In genomic region chr11:81059356-81059755, GRCh38 we compare ENCODE assay signal across 1 cellular context.
TF ChIP-seq lines count a peak whose summit lies in the region.

No MANE protein-coding gene starts in this region.

TF ChIP-seq in WTC11, 78 proteins besides CTCF, POLR2A, EP300 and RAD21 (continued from another document):
- TF ChIP-seq ARID4B (CRISPR knock-in tag; IDR thresholded peaks at IDR 0.05; ENCODE audit: borderline replicate concordance) (no peak), JUN (CRISPR knock-in tag; IDR thresholded peaks at IDR 0.05) (no peak), IRF1 (CRISPR knock-in tag; IDR thresholded peaks at IDR 0.05) (no peak), SP1 (CRISPR knock-in tag; conservative IDR thresholded peaks at IDR 0.05) (no peak), HMGXB4 (CRISPR knock-in tag; IDR thresholded peaks at IDR 0.05) (no peak), ZNF281 (CRISPR knock-in tag; IDR thresholded peaks at IDR 0.05) (no peak), TEAD1 (CRISPR knock-in tag; IDR thresholded peaks at IDR 0.05) (no peak), MLX (CRISPR knock-in tag; IDR thresholded peaks at IDR 0.05) (no peak), FOXK1 (CRISPR knock-in tag; IDR thresholded peaks at IDR 0.05) (no peak), ZNF121 (CRISPR knock-in tag; IDR thresholded peaks at IDR 0.05) (no peak)
